Comparison of ENCODE assay signal across 19 cellular contexts in the genomic region with DNA sequence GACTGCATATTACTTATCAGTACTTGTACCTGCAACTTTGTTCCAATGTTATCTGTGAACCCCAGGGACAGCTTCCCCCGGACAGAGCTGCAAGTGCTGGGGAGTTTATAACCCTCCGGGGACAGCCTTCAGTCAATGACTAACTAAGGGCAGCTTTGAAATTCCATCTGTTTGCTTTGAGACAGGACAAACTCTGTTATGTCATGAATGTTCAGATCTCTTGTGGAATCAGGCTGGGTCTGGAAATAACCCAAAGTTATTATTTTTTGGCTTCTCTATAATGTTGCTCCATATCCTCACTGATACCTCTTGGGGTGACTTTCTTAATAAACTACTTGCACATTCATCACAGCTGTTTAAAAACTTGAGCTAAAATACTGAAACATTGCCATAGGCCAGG.
"Had no signal": no experiment of that assay in that cellular context is flagged by ENCODE, and none has a peak within 500 bp of the region (broad histone marks: within the 10 kb centered on the region; RNA-seq: fewer than 3 reads in every experiment).

No MANE protein-coding gene starts in this region.

- H3K4me1 Mint-ChIP-seq: activated naive CD8-positive, alpha-beta T cell treated with anti-CD3 and anti-CD28 coated beads, Interleukin-2, amount 10 ng/mL, durations not matched to agents 7 days and 5 days; natural killer cell; T-cell had no signal

- H3K27ac ChIP-seq: coronary artery, foreskin keratinocyte, psoas muscle, thoracic aorta, VCaP had no signal

- H3K4me3 ChIP-seq: coronary artery, psoas muscle, thoracic aorta had no signal

- H3K36me3 Mint-ChIP-seq: activated CD4-positive, alpha-beta memory T cell treated with anti-CD3 and anti-CD28 coated beads for 36 hours; activated naive CD8-positive, alpha-beta T cell treated with anti-CD3 and anti-CD28 coated beads, Interleukin-2, amount 10 ng/mL, durations not matched to agents 7 days and 5 days; T-cell had no signal

- H3K27ac Mint-ChIP-seq: activated CD4-positive, alpha-beta memory T cell treated with anti-CD3 and anti-CD28 coated beads for 36 hours; activated naive CD8-positive, alpha-beta T cell treated with anti-CD3 and anti-CD28 coated beads, Interleukin-2, amount 10 ng/mL, durations not matched to agents 7 days and 5 days; activated T-cell treated with anti-CD3 and anti-CD28 coated beads, Interleukin-2, amount 50 U/mL, for 72 hours; natural killer cell; stimulated activated naive CD8-positive, alpha-beta T cell treated with anti-CD3 and anti-CD28 coated beads, Interleukin-15, Interleukin-2, amounts not matched to agents 100 ng/mL and 50 ng/mL, for 24 hours; T-cell had no signal

- H3K4me3 Mint-ChIP-seq: activated CD4-positive, alpha-beta memory T cell treated with anti-CD3 and anti-CD28 coated beads for 36 hours; activated naive CD8-positive, alpha-beta T cell treated with anti-CD3 and anti-CD28 coated beads, Interleukin-2, amount 10 ng/mL, durations not matched to agents 7 days and 5 days; activated T-cell treated with anti-CD3 and anti-CD28 coated beads, Interleukin-2, amount 50 U/mL, for 72 hours; natural killer cell; stimulated activated naive CD8-positive, alpha-beta T cell treated with anti-CD3 and anti-CD28 coated beads, Interleukin-15, Interleukin-2, amounts not matched to agents 100 ng/mL and 50 ng/mL, for 24 hours; T-cell had no signal

- DNase-seq: activated CD4-positive, alpha-beta memory T cell treated with anti-CD3 and anti-CD28 coated beads for 36 hours; activated CD8-positive, alpha-beta memory T cell treated with anti-CD3 and anti-CD28 coated beads, Interleukin-2, amount 50 U/mL, for 4 hours; activated gamma-delta T cell treated with Interleukin-2 at 50 U/mL for 16 hours; activated naive CD8-positive, alpha-beta T cell treated with anti-CD3 and anti-CD28 coated beads, Interleukin-2, amount 10 ng/mL, durations not matched to agents 7 days and 5 days; activated T-cell treated with anti-CD3 and anti-CD28 coated beads, Interleukin-2, amount 50 U/mL, for 72 hours; aorta; caudate nucleus; effector CD8-positive, alpha-beta T cell; foreskin keratinocyte; head of caudate nucleus; natural killer cell; nucleus accumbens; psoas muscle; stimulated activated CD4-positive, alpha-beta T cell treated with anti-CD3 and anti-CD28 coated beads, Interleukin-4, amount 100 ng/mL, for 24 hours; T-cell had no signal

- H3K27me3 Mint-ChIP-seq: activated CD4-positive, alpha-beta memory T cell treated with anti-CD3 and anti-CD28 coated beads for 36 hours; activated naive CD8-positive, alpha-beta T cell treated with anti-CD3 and anti-CD28 coated beads, Interleukin-2, amount 10 ng/mL, durations not matched to agents 7 days and 5 days; stimulated activated naive CD8-positive, alpha-beta T cell treated with anti-CD3 and anti-CD28 coated beads, Interleukin-15, Interleukin-2, amounts not matched to agents 100 ng/mL and 50 ng/mL, for 24 hours; T-cell had no signal
